Comparison of ENCODE assay signal across 1 cellular context in genomic region chr3:45640724-45641361, GRCh38.
TF ChIP-seq lines count a peak whose summit lies in the region.

No MANE protein-coding gene starts in this region.

TF ChIP-seq in HepG2, 621 proteins besides CTCF, POLR2A, EP300 and RAD21:
- TF ChIP-seq RORA (CRISPR knock-in tag; IDR thresholded peaks at IDR 0.05): no peak
- no peak for TF ChIP-seq EED (CRISPR knock-in tag; IDR thresholded peaks at IDR 0.05)
- TF ChIP-seq ZMYM4 (CRISPR knock-in tag; IDR thresholded peaks at IDR 0.05): no peak
- TF ChIP-seq ZMYM3 (CRISPR knock-in tag; IDR thresholded peaks at IDR 0.05): no peak
- no peak for TF ChIP-seq ZNF570 (CRISPR knock-in tag; IDR thresholded peaks at IDR 0.05; ENCODE audit: borderline replicate concordance)
- no peak for TF ChIP-seq ZKSCAN8 (CRISPR knock-in tag; IDR thresholded peaks at IDR 0.05; ENCODE audit: borderline replicate concordance)
- no peak for TF ChIP-seq ZBTB7A (CRISPR knock-in tag; IDR thresholded peaks at IDR 0.05)
- no peak for TF ChIP-seq ZNF816 (CRISPR knock-in tag; IDR thresholded peaks at IDR 0.05; ENCODE audit: borderline replicate concordance)
- no peak for TF ChIP-seq ZBTB26 (CRISPR knock-in tag; IDR thresholded peaks at IDR 0.05; ENCODE audit: borderline replicate concordance)
- TF ChIP-seq SRY (CRISPR knock-in tag; IDR thresholded peaks at IDR 0.05): no peak
- TF ChIP-seq ZNF264 (CRISPR knock-in tag; IDR thresholded peaks at IDR 0.05): no peak
- no peak for TF ChIP-seq EHMT2 (IDR thresholded peaks at IDR 0.05; ENCODE audit: borderline replicate concordance, low read depth, low read length)
- no peak for TF ChIP-seq CENPT (CRISPR knock-in tag; IDR thresholded peaks at IDR 0.05; ENCODE audit: low read depth)
